Comparison of ENCODE assay signal across 20 cellular contexts in genomic region chr6:167682125-167682524, GRCh38.
DNase-seq lines count a peak whose midpoint lies in the region; ATAC-seq and TF ChIP-seq lines count a peak whose summit lies in the region.
"Had no signal": no experiment of that assay in that cellular context is flagged by ENCODE, and none has a peak within 500 bp of the region (broad histone marks: within the 10 kb centered on the region; RNA-seq: fewer than 3 reads in every experiment).

No MANE protein-coding gene starts in this region.

- TF ChIP-seq CTCF in left ventricle myocardium inferior (IDR thresholded peaks at IDR 0.05; ENCODE audit: borderline replicate concordance) (no peak), psoas muscle (IDR thresholded peaks at IDR 0.05) (no peak)

- intact Hi-C loops in left ventricle myocardium inferior (cut with micrococcal nuclease): no loop called here
- intact Hi-C loops in left ventricle myocardium superior (cut with micrococcal nuclease): no loop called here
- intact Hi-C loops in psoas muscle (cut with DNase I): no loop called here

- H3K4me3 Mint-ChIP-seq in stimulated activated memory B cell treated with anti-CD40 and anti-IgM and Interleukin-4, amounts not matched to agents 10 μg/mL and 1 μg/mL and 100 μg/mL, for 72 hours: no peak overlapping the region
- no peak overlapping the region for H3K4me3 Mint-ChIP-seq in activated CD8-positive, alpha-beta T cell treated with anti-CD3 and anti-CD28 coated beads, Interleukin-2, amount 10 ng/mL, durations not matched to agents 7 days and 5 days
- H3K4me3 Mint-ChIP-seq: CD4-positive, alpha-beta memory T cell; naive B cell had no signal

- POLR2A ChIA-PET in activated CD8-positive, alpha-beta T cell treated with anti-CD3 and anti-CD28 coated beads, Interleukin-2, amount 10 ng/mL, durations not matched to agents 7 days and 5 days (lab: Charles Lee): no interaction called here

- WGBS in psoas muscle, 3 donors: 73 to 82% (median 81%) methylated on average over 11 of the region's 11 CpGs

- CTCF ChIA-PET in activated CD8-positive, alpha-beta T cell treated with anti-CD3 and anti-CD28 coated beads, Interleukin-2, amount 10 ng/mL, durations not matched to agents 7 days and 5 days (lab: Charles Lee): no interaction called here

- H3K27ac ChIP-seq in left ventricle myocardium inferior (replicated peaks) (peak overlapping the region; percentile 82), psoas muscle (peak overlapping the region; percentile 77)

- H3K4me3 ChIP-seq in left ventricle myocardium inferior (no peak overlapping the region), psoas muscle (no peak overlapping the region)
- H3K4me3 ChIP-seq: K562, ovary, skin epidermis, suprapubic skin had no signal

- H3K4me1 ChIP-seq in left ventricle myocardium inferior (peaks cover 67% of the 10 kb centered on the region), psoas muscle (peaks cover 15% of the 10 kb centered on the region)

- no peak for ATAC-seq in left ventricle myocardium superior
- ATAC-seq in psoas muscle: no peak
- no peak for ATAC-seq in GM18909 (IDR thresholded peaks at IDR 0.05; ENCODE audit: poor library complexity, unreplicated experiment)
- ATAC-seq in stimulated activated memory B cell treated with anti-CD40 and anti-IgM and Interleukin-4, amounts not matched to agents 10 μg/mL and 1 μg/mL and 100 μg/mL, for 72 hours: no peak
- ATAC-seq in activated CD8-positive, alpha-beta T cell treated with anti-CD3 and anti-CD28 coated beads, Interleukin-2, amount 10 ng/mL, durations not matched to agents 7 days and 5 days: no peak
- no peak for ATAC-seq in activated CD4-positive, CD25-positive, alpha-beta regulatory T cell treated with anti-CD3 and anti-CD28 coated beads, Interleukin-2, amount 50 U/mL, for 24 hours
- ATAC-seq: K562 had no signal

- no peak overlapping the region for H3K27ac Mint-ChIP-seq in stimulated activated memory B cell treated with anti-CD40 and anti-IgM and Interleukin-4, amounts not matched to agents 10 μg/mL and 1 μg/mL and 100 μg/mL, for 72 hours
- no peak overlapping the region for H3K27ac Mint-ChIP-seq in activated CD8-positive, alpha-beta T cell treated with anti-CD3 and anti-CD28 coated beads, Interleukin-2, amount 10 ng/mL, durations not matched to agents 7 days and 5 days
- H3K27ac Mint-ChIP-seq: CD4-positive, alpha-beta memory T cell had no signal

- no peaks in the 10 kb centered on the region for H3K36me3 Mint-ChIP-seq in stimulated activated memory B cell treated with anti-CD40 and anti-IgM and Interleukin-4, amounts not matched to agents 10 μg/mL and 1 μg/mL and 100 μg/mL, for 72 hours
- H3K36me3 Mint-ChIP-seq in activated CD8-positive, alpha-beta T cell treated with anti-CD3 and anti-CD28 coated beads, Interleukin-2, amount 10 ng/mL, durations not matched to agents 7 days and 5 days (ENCODE audit: low read depth): no peaks in the 10 kb centered on the region
- H3K36me3 Mint-ChIP-seq: CD4-positive, alpha-beta memory T cell had no signal

- peaks cover 7% of the 10 kb centered on the region for H3K9me3 Mint-ChIP-seq in stimulated activated memory B cell treated with anti-CD40 and anti-IgM and Interleukin-4, amounts not matched to agents 10 μg/mL and 1 μg/mL and 100 μg/mL, for 72 hours
- no peaks in the 10 kb centered on the region for H3K9me3 Mint-ChIP-seq in activated CD8-positive, alpha-beta T cell treated with anti-CD3 and anti-CD28 coated beads, Interleukin-2, amount 10 ng/mL, durations not matched to agents 7 days and 5 days (ENCODE audit: insufficient read depth)

- H3K27me3 ChIP-seq in left ventricle myocardium inferior (ENCODE audit: low read depth) (no peaks in the 10 kb centered on the region), psoas muscle (ENCODE audit: insufficient read depth in 3 of 3, low read length in 2 of 3) (no peaks in the 10 kb centered on the region)
- H3K27me3 ChIP-seq: ovary had no signal

- H3K27me3 Mint-ChIP-seq in stimulated activated memory B cell treated with anti-CD40 and anti-IgM and Interleukin-4, amounts not matched to agents 10 μg/mL and 1 μg/mL and 100 μg/mL, for 72 hours: peaks cover 91% of the 10 kb centered on the region
- peaks cover 54% of the 10 kb centered on the region for H3K27me3 Mint-ChIP-seq in activated CD8-positive, alpha-beta T cell treated with anti-CD3 and anti-CD28 coated beads, Interleukin-2, amount 10 ng/mL, durations not matched to agents 7 days and 5 days (ENCODE audit: low read depth)

- DNase-seq in left ventricle myocardium inferior (no peak), left ventricle myocardium superior (no peak), islet precursor cell (peak; percentile 61), psoas muscle (no peak)
- DNase-seq in activated CD8-positive, alpha-beta T cell treated with anti-CD3 and anti-CD28 coated beads, Interleukin-2, amount 10 ng/mL, durations not matched to agents 7 days and 5 days: no peak
- DNase-seq: activated CD4-positive, alpha-beta T cell treated with anti-CD3 and anti-CD28 coated beads, Interleukin-2, amount 50 U/mL, for 1 hour; activated gamma-delta T cell treated with Interleukin-2 at 50 U/mL for 16 hours; CD4-positive, alpha-beta memory T cell; DMS79 treated with DMSO at 0.1 percent for 48 hours; naive B cell; NCI-H2029; NCI-H446 treated with DMSO at 0.1 percent for 48 hours; ovary; stimulated activated CD4-positive, alpha-beta T cell treated with anti-CD3 and anti-CD28 coated beads, Interleukin-4, amount 100 ng/mL, for 4 hours had no signal

- H3K4me1 Mint-ChIP-seq in stimulated activated memory B cell treated with anti-CD40 and anti-IgM and Interleukin-4, amounts not matched to agents 10 μg/mL and 1 μg/mL and 100 μg/mL, for 72 hours: peaks cover 23% of the 10 kb centered on the region
- H3K4me1 Mint-ChIP-seq in activated CD8-positive, alpha-beta T cell treated with anti-CD3 and anti-CD28 coated beads, Interleukin-2, amount 10 ng/mL, durations not matched to agents 7 days and 5 days (ENCODE audit: low read depth): no peaks in the 10 kb centered on the region

- H3K9me3 ChIP-seq in left ventricle myocardium inferior (replicated peaks): no peaks in the 10 kb centered on the region
- H3K9me3 ChIP-seq in psoas muscle: no peaks in the 10 kb centered on the region
- H3K9me3 ChIP-seq: ovary, suprapubic skin had no signal

- H3K36me3 ChIP-seq in left ventricle myocardium inferior (no peaks in the 10 kb centered on the region), psoas muscle (ENCODE audit: insufficient read depth in 1 of 2, low read depth in 1 of 2) (no peaks in the 10 kb centered on the region)
- H3K36me3 ChIP-seq: ovary, suprapubic skin had no signal
